In genomic region chr22:46775364-46775758, GRCh38 we compare ENCODE assay signal across 14 cellular contexts. TPM values are rescaled to one million over a fixed set of nuclear protein-coding genes. Genes with fewer than 3 reads are reported as not detected.
DNase-seq lines count a peak whose midpoint lies in the region; ATAC-seq, FAIRE-seq and TF ChIP-seq lines count a peak whose summit lies in the region.
"Had no signal": no experiment of that assay in that cellular context is flagged by ENCODE, and none has a peak within 500 bp of the region (broad histone marks: within the 10 kb centered on the region; RNA-seq: fewer than 3 reads in every experiment).

No MANE protein-coding gene starts in this region.

- TF ChIP-seq CTCF in RWPE2 (IDR thresholded peaks at IDR 0.05; ENCODE audit: poor library complexity, severe bottlenecking) (no peak), D721Med (IDR thresholded peaks at IDR 0.05; ENCODE audit: insufficient read depth, missing control alignments) (no peak)

- H3K36me3 ChIP-seq in RWPE2 (ENCODE audit: low read depth): no peaks in the 10 kb centered on the region

- FAIRE-seq in D721Med (lab: Jason Lieb, UNC): no peak

- H3K36me3 Mint-ChIP-seq in activated T-cell treated with anti-CD3 and anti-CD28 coated beads, Interleukin-2, amount 50 U/mL, for 72 hours (ENCODE audit: insufficient read depth in 2 of 2): no peaks in the 10 kb centered on the region

- no peaks in the 10 kb centered on the region for H3K27me3 Mint-ChIP-seq in activated T-cell treated with anti-CD3 and anti-CD28 coated beads, Interleukin-2, amount 50 U/mL, for 72 hours (ENCODE audit: low read depth)

- H3K27me3 ChIP-seq in RWPE2 (ENCODE audit: insufficient read depth, poor library complexity, severe bottlenecking): no peaks in the 10 kb centered on the region

- no peak overlapping the region for H3K4me3 ChIP-seq in RWPE2 (ENCODE audit: severe bottlenecking)

- H3K4me3 Mint-ChIP-seq in activated T-cell treated with anti-CD3 and anti-CD28 coated beads, Interleukin-2, amount 50 U/mL, for 72 hours: peak overlapping the region; percentile 60 to 71

- H3K27ac ChIP-seq in RWPE2 (ENCODE audit: poor library complexity, severe bottlenecking): peak overlapping the region; percentile 82
- H3K27ac ChIP-seq in epithelial cell of prostate: peak overlapping the region; percentile 86
- peak overlapping the region; percentile 16 for H3K27ac ChIP-seq in substantia nigra (ENCODE audit: low read depth, low read length, poor library complexity, severe bottlenecking)

- DNase-seq in activated T-cell treated with anti-CD3 and anti-CD28 coated beads, Interleukin-2, amount 50 U/mL, for 72 hours: no peak
- no peak for DNase-seq in activated T-cell treated with anti-CD3 and anti-CD28 coated beads for 4 hours
- DNase-seq in RWPE2 (ENCODE audit: low spot score): no peak
- DNase-seq in epithelial cell of prostate (ENCODE audit: low read depth, low spot score): no peak
- DNase-seq in substantia nigra (lab: John Stamatoyannopoulos, UW): no peak
- DNase-seq in D721Med (ENCODE audit: insufficient read length, low spot score): no peak
- DNase-seq in NCI-H526 treated with DMSO at 0.1 percent for 48 hours (lab: John Stamatoyannopoulos, UW): no peak
- no peak for DNase-seq in NCI-H82 treated with DMSO at 0.1 percent for 48 hours (lab: John Stamatoyannopoulos, UW; ENCODE audit: unreplicated experiment)
- DNase-seq: AML-193, cerebellar nuclear complex, hippocampal formation, NCI-H1048, occipital lobe, OCI-M1 had no signal

- no peaks in the 10 kb centered on the region for H3K9me3 Mint-ChIP-seq in activated T-cell treated with anti-CD3 and anti-CD28 coated beads, Interleukin-2, amount 50 U/mL, for 72 hours

- H3K27ac Mint-ChIP-seq in activated T-cell treated with anti-CD3 and anti-CD28 coated beads, Interleukin-2, amount 50 U/mL, for 72 hours: peak overlapping the region; percentile 95

- H3K9me3 ChIP-seq in RWPE2 (ENCODE audit: severe bottlenecking): no peaks in the 10 kb centered on the region

- peaks cover 25% of the 10 kb centered on the region for H3K4me1 ChIP-seq in RWPE2 (ENCODE audit: insufficient read depth, poor library complexity, severe bottlenecking)

- no peak for ATAC-seq in activated T-cell treated with anti-CD3 and anti-CD28 coated beads, Interleukin-2, amount 50 U/mL, for 72 hours (replicated peaks in 1 of 2)
- no peak for ATAC-seq in RWPE2 (ENCODE audit: low read depth)

- peaks cover 73% of the 10 kb centered on the region for H3K4me1 Mint-ChIP-seq in activated T-cell treated with anti-CD3 and anti-CD28 coated beads, Interleukin-2, amount 50 U/mL, for 72 hours (ENCODE audit: low read depth)

RNA-seq across cellular contexts. Expression of gene TBC1D22A, which starts 12.9 kb away (rescaled TPM):
- total RNA-seq in activated T-cell treated with anti-CD3 and anti-CD28 coated beads, Interleukin-2, amount 50 U/mL, for 72 hours: 10 to 100 TPM; 29.5 to 34.8 TPM

RNA-seq across cellular contexts. Expression of gene CERK, which starts 37.3 kb away (rescaled TPM):
- total RNA-seq in activated T-cell treated with anti-CD3 and anti-CD28 coated beads, Interleukin-2, amount 50 U/mL, for 72 hours: 10 to 100 TPM; 38.6 to 53.1 TPM

Comparison
In these comparisons a context has a peak if more than half of its experiments do, and no peak if none do; other contexts are left out.
1. H3K27ac ChIP-seq: peak in every context shown above with its lines; median percentile 86 in epithelial cell of prostate; 82 in RWPE2; 16 in substantia nigra.